ENCODE assay signal across 9 cellular contexts in genomic region chr9:137049544-137050449, GRCh38. TPM values are rescaled to one million over a fixed set of nuclear protein-coding genes. Genes with fewer than 3 reads are reported as not detected.
DNase-seq lines count a peak whose midpoint lies in the region; ATAC-seq, FAIRE-seq and TF ChIP-seq lines count a peak whose summit lies in the region.
"Had no signal": no experiment of that assay in that cellular context is flagged by ENCODE, and none has a peak within 500 bp of the region (broad histone marks: within the 10 kb centered on the region; RNA-seq: fewer than 3 reads in every experiment).

No MANE protein-coding gene starts in this region.

- H3K27ac Mint-ChIP-seq in HFFc6: no peak overlapping the region
- no peak overlapping the region for H3K27ac Mint-ChIP-seq in activated naive CD8-positive, alpha-beta T cell treated with anti-CD3 and anti-CD28 coated beads, Interleukin-2, amount 50 U/mL, for 24 hours

- H3K27ac ChIP-seq in kidney (ENCODE audit: low read depth in 2 of 2, low read length in 2 of 2): no peak overlapping the region

- H3K36me3 Mint-ChIP-seq in HFFc6 (ENCODE audit: low read depth): no peaks in the 10 kb centered on the region
- no peaks in the 10 kb centered on the region for H3K36me3 Mint-ChIP-seq in activated naive CD8-positive, alpha-beta T cell treated with anti-CD3 and anti-CD28 coated beads, Interleukin-2, amount 50 U/mL, for 24 hours (ENCODE audit: low read depth)

- DNase-seq in CD1c-positive myeloid dendritic cell (ENCODE audit: extremely low spot score) (peak; percentile 59), HFFc6 (no peak), OCI-M1 (lab: John Stamatoyannopoulos, UW) (peak; percentile 72), kidney (no peak), GOT3 (lab: John Stamatoyannopoulos, UW) (no peak)
- peak; percentile 77 for DNase-seq in activated naive CD8-positive, alpha-beta T cell treated with anti-CD3 and anti-CD28 coated beads, Interleukin-2, amount 50 U/mL, for 24 hours
- peak; percentile 88 for DNase-seq in stimulated activated CD8-positive, alpha-beta memory T cell treated with anti-CD3 and anti-CD28 coated beads, Interleukin-4, amount 100 ng/mL, for 48 hours
- DNase-seq in NK-92 treated with Interleukin-12 subunit alpha and Interleukin-12 subunit beta, amount 100 ng/mL, for 24 hours (lab: John Stamatoyannopoulos, UW): no peak

- no peaks in the 10 kb centered on the region for H3K9me3 ChIP-seq in kidney (ENCODE audit: control insufficient read depth in 1 of 2, low read length in 2 of 2)

- peaks cover 3% of the 10 kb centered on the region; the same call in 1 of the 2 replicates for H3K4me1 Mint-ChIP-seq in HFFc6 (ENCODE audit: low read depth)
- peaks cover 9% of the 10 kb centered on the region for H3K4me1 Mint-ChIP-seq in activated naive CD8-positive, alpha-beta T cell treated with anti-CD3 and anti-CD28 coated beads, Interleukin-2, amount 50 U/mL, for 24 hours

- H3K4me1 ChIP-seq in kidney (ENCODE audit: control insufficient read depth in 1 of 2, insufficient read depth in 1 of 2, low read depth in 1 of 2, low read length in 2 of 2): peaks cover 0 to 19% of the 10 kb centered on the region in 2 donors

- peak; percentile 57 for ATAC-seq in activated naive CD8-positive, alpha-beta T cell treated with anti-CD3 and anti-CD28 coated beads, Interleukin-2, amount 50 U/mL, for 24 hours

- intact Hi-C loops in kidney (cut with DNase I): no loop called here

- no peak overlapping the region for H3K4me3 Mint-ChIP-seq in HFFc6
- no peak overlapping the region for H3K4me3 Mint-ChIP-seq in activated naive CD8-positive, alpha-beta T cell treated with anti-CD3 and anti-CD28 coated beads, Interleukin-2, amount 50 U/mL, for 24 hours

- H3K9me3 Mint-ChIP-seq in HFFc6: no peaks in the 10 kb centered on the region
- H3K9me3 Mint-ChIP-seq in activated naive CD8-positive, alpha-beta T cell treated with anti-CD3 and anti-CD28 coated beads, Interleukin-2, amount 50 U/mL, for 24 hours: no peaks in the 10 kb centered on the region

- H3K4me3 ChIP-seq in kidney (ENCODE audit: low read length in 2 of 2): no peak overlapping the region

- no peak overlapping the region for H3K9ac ChIP-seq in kidney (ENCODE audit: low read length in 2 of 2)

- TF ChIP-seq CTCF in HFFc6 (IDR thresholded peaks at IDR 0.05): peak; percentile 76
- peak; percentile 73 for TF ChIP-seq CTCF in kidney (IDR thresholded peaks at IDR 0.05; ENCODE audit: borderline replicate concordance, extremely low read depth, insufficient read depth)

- no peaks in the 10 kb centered on the region for H3K36me3 ChIP-seq in kidney (ENCODE audit: control insufficient read depth in 1 of 2, insufficient read depth in 2 of 2, low read length in 2 of 2)

- no peak for FAIRE-seq in kidney (lab: Jason Lieb, UNC)

- H3K27me3 Mint-ChIP-seq in HFFc6 (ENCODE audit: insufficient read depth): peaks cover 12% of the 10 kb centered on the region
- H3K27me3 Mint-ChIP-seq in activated naive CD8-positive, alpha-beta T cell treated with anti-CD3 and anti-CD28 coated beads, Interleukin-2, amount 50 U/mL, for 24 hours: peaks cover 45% of the 10 kb centered on the region

RNA-seq across cellular contexts. Expression of gene NPDC1, which starts 3.8 kb away (rescaled TPM):
- 100 to 1,000 TPM; 112 to 197 (median 119) TPM for total RNA-seq in HFFc6 (2021; fragmentation: NEBNext Ultra II Directional; extraction: Animal tissue kit (Norgen Biotek cat#: 25700))
- total RNA-seq in kidney: 189 TPM
- polyA plus RNA-seq in kidney (ENCODE audit: insufficient read depth, low read depth, low replicate concordance): 80.2 TPM

RNA-seq across cellular contexts. Expression of gene ENTPD2, which starts 4.1 kb away (rescaled TPM):
- under 1 TPM in 3 of 6 experiments, not detected in 3; 0.12 to 0.28 (median 0.16) TPM for total RNA-seq in HFFc6 (2021; fragmentation: NEBNext Ultra II Directional; extraction: Animal tissue kit (Norgen Biotek cat#: 25700))
- total RNA-seq in kidney: 9.3 TPM
- 5.5 TPM for polyA plus RNA-seq in kidney (ENCODE audit: insufficient read depth, low read depth, low replicate concordance)
- total RNA-seq: HT1080 had no signal

RNA-seq across cellular contexts. Expression of gene FUT7, which starts 17.9 kb away (rescaled TPM):
- total RNA-seq in HFFc6 (2021; fragmentation: NEBNext Ultra II Directional; extraction: Animal tissue kit (Norgen Biotek cat#: 25700)): not detected
- total RNA-seq in kidney: 0.60 TPM
- polyA plus RNA-seq in kidney (ENCODE audit: insufficient read depth, low read depth, low replicate concordance): not detected
- total RNA-seq: HT1080 had no signal

RNA-seq across cellular contexts. Expression of gene SAPCD2, which starts 20.6 kb away (rescaled TPM):
- total RNA-seq in HFFc6 (2021; fragmentation: NEBNext Ultra II Directional; extraction: Animal tissue kit (Norgen Biotek cat#: 25700)): 10 to 100 TPM in 5 of 6 experiments, 1 to 10 TPM in 1; 7.7 to 14.8 (median 11.3) TPM
- total RNA-seq in kidney: 2.3 TPM
- 1.7 TPM for polyA plus RNA-seq in kidney (ENCODE audit: insufficient read depth, low read depth, low replicate concordance)

RNA-seq across cellular contexts. Expression of gene ABCA2, which starts 21.8 kb away (rescaled TPM):
- total RNA-seq in HFFc6 (2021; fragmentation: NEBNext Ultra II Directional; extraction: Animal tissue kit (Norgen Biotek cat#: 25700)): 10 to 100 TPM; 18.3 to 36.3 (median 23.6) TPM
- total RNA-seq in kidney: 72.1 TPM
- polyA plus RNA-seq in kidney (ENCODE audit: insufficient read depth, low read depth, low replicate concordance): 39.2 TPM

Comparison
In these comparisons a context has a peak if more than half of its experiments do, and no peak if none do; other contexts are left out.
1. DNase-seq: peak in CD1c-positive myeloid dendritic cell (single experiment), OCI-M1 (single experiment), activated naive CD8-positive, alpha-beta T cell treated with anti-CD3 and anti-CD28 coated beads, Interleukin-2, amount 50 U/mL, for 24 hours (single experiment) and stimulated activated CD8-positive, alpha-beta memory T cell treated with anti-CD3 and anti-CD28 coated beads, Interleukin-4, amount 100 ng/mL, for 48 hours (single experiment); none in HFFc6 (single experiment), kidney (single experiment), GOT3 (single experiment) and NK-92 treated with Interleukin-12 subunit alpha and Interleukin-12 subunit beta, amount 100 ng/mL, for 24 hours (single experiment).